In the genomic region with DNA sequence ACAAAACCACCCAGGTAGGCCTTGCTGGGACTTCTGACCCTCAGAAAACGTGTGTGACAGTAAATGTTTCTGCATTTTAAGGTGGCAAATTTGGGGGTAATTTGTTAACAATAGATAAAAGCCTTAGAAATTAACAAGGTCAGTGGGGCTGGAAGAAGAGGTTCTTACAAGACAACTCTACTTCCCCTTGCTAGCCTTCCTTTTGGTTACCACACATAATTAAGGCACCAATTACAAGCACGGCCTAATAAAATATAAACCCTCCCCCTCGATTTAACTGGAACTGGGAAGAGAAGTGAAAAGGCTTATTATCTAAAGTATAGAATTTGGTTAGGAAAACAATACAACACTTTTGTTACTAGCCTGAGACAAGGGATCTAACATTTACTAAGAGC, we compare ENCODE assay signal across 11 cellular contexts. TPM values are rescaled to one million over a fixed set of nuclear protein-coding genes. Genes with fewer than 3 reads are reported as not detected.
DNase-seq lines count a peak whose midpoint lies in the region; ATAC-seq lines count a peak whose summit lies in the region.
"Had no signal": no experiment of that assay in that cellular context is flagged by ENCODE, and none has a peak within 500 bp of the region (broad histone marks: within the 10 kb centered on the region; RNA-seq: fewer than 3 reads in every experiment).

No MANE protein-coding gene starts in this region.

- no peaks in the 10 kb centered on the region for H3K9me3 Mint-ChIP-seq in activated naive CD4-positive, alpha-beta T cell treated with anti-CD3 and anti-CD28 coated beads, Interleukin-2, amount 50 U/mL, for 24 hours
- H3K9me3 Mint-ChIP-seq in activated naive CD4-positive, alpha-beta T cell treated with anti-CD3 and anti-CD28 coated beads for 36 hours = no peaks in the 10 kb centered on the region
- H3K9me3 Mint-ChIP-seq in IgD-negative memory B cell = no peaks in the 10 kb centered on the region
- no peaks in the 10 kb centered on the region for H3K9me3 Mint-ChIP-seq in activated T-helper 17 cell treated with anti-CD3 and anti-CD28 coated beads, Interleukin-2, amount 50 U/mL, for 72 hours

- peaks cover 4% of the 10 kb centered on the region for H3K36me3 Mint-ChIP-seq in activated naive CD4-positive, alpha-beta T cell treated with anti-CD3 and anti-CD28 coated beads, Interleukin-2, amount 50 U/mL, for 24 hours
- peaks cover 8% of the 10 kb centered on the region for H3K36me3 Mint-ChIP-seq in activated naive CD4-positive, alpha-beta T cell treated with anti-CD3 and anti-CD28 coated beads for 36 hours (ENCODE audit: low read depth)
- H3K36me3 Mint-ChIP-seq in IgD-negative memory B cell = peaks cover 4% of the 10 kb centered on the region
- peaks cover 24% of the 10 kb centered on the region for H3K36me3 Mint-ChIP-seq in activated T-helper 17 cell treated with anti-CD3 and anti-CD28 coated beads, Interleukin-2, amount 50 U/mL, for 72 hours (ENCODE audit: low read depth)

- DNase-seq in activated naive CD4-positive, alpha-beta T cell treated with anti-CD3 and anti-CD28 coated beads for 36 hours = no peak
- DNase-seq in dedifferentiated amniotic fluid mesenchymal stem cell (ENCODE audit: extremely low spot score) = no peak
- DNase-seq in A172 (ENCODE audit: low spot score) = no peak
- DNase-seq: activated CD8-positive, alpha-beta memory T cell treated with anti-CD3 and anti-CD28 coated beads, Interleukin-2, amount 50 U/mL, for 48 hours; NCI-H1048 had no signal

- peak overlapping the region; percentile 19 for H3K4me3 Mint-ChIP-seq in activated naive CD4-positive, alpha-beta T cell treated with anti-CD3 and anti-CD28 coated beads, Interleukin-2, amount 50 U/mL, for 24 hours
- H3K4me3 Mint-ChIP-seq in activated naive CD4-positive, alpha-beta T cell treated with anti-CD3 and anti-CD28 coated beads for 36 hours = no peak overlapping the region
- H3K4me3 Mint-ChIP-seq in IgD-negative memory B cell = peak overlapping the region in 3 of 4 donors; percentile 19 to 86 (median 73)
- H3K4me3 Mint-ChIP-seq in activated T-helper 17 cell treated with anti-CD3 and anti-CD28 coated beads, Interleukin-2, amount 50 U/mL, for 72 hours = peak overlapping the region; percentile 77

- intact Hi-C loops in activated naive CD4-positive, alpha-beta T cell treated with anti-CD3 and anti-CD28 coated beads for 36 hours (cut with micrococcal nuclease) = loop anchor here (5.0 to 10.0 kb wide), 5 partner anchors 313 to 915 kb away; a partner anchor contains a TSS

- CTCF ChIA-PET in activated naive CD4-positive, alpha-beta T cell treated with anti-CD3 and anti-CD28 coated beads for 36 hours (lab: Charles Lee) = interaction anchor here (0.6 to 1.7 kb wide), 6 partner anchors 9 to 101 kb away, joined by 3 to 4 read pairs (median 3); no protein-coding TSS in a partner anchor

- H3K27ac Mint-ChIP-seq in activated naive CD4-positive, alpha-beta T cell treated with anti-CD3 and anti-CD28 coated beads, Interleukin-2, amount 50 U/mL, for 24 hours = peak overlapping the region; percentile 30
- H3K27ac Mint-ChIP-seq in activated naive CD4-positive, alpha-beta T cell treated with anti-CD3 and anti-CD28 coated beads for 36 hours = no peak overlapping the region
- peak overlapping the region; percentile 66 to 96 (median 93) for H3K27ac Mint-ChIP-seq in IgD-negative memory B cell
- peak overlapping the region; percentile 93 for H3K27ac Mint-ChIP-seq in activated T-helper 17 cell treated with anti-CD3 and anti-CD28 coated beads, Interleukin-2, amount 50 U/mL, for 72 hours

- no peaks in the 10 kb centered on the region for H3K27me3 Mint-ChIP-seq in activated naive CD4-positive, alpha-beta T cell treated with anti-CD3 and anti-CD28 coated beads, Interleukin-2, amount 50 U/mL, for 24 hours
- H3K27me3 Mint-ChIP-seq in activated naive CD4-positive, alpha-beta T cell treated with anti-CD3 and anti-CD28 coated beads for 36 hours (ENCODE audit: low read depth) = no peaks in the 10 kb centered on the region
- no peaks in the 10 kb centered on the region for H3K27me3 Mint-ChIP-seq in IgD-negative memory B cell
- H3K27me3 Mint-ChIP-seq in activated T-helper 17 cell treated with anti-CD3 and anti-CD28 coated beads, Interleukin-2, amount 50 U/mL, for 72 hours = no peaks in the 10 kb centered on the region

- peaks cover 85% of the 10 kb centered on the region for H3K4me1 Mint-ChIP-seq in activated naive CD4-positive, alpha-beta T cell treated with anti-CD3 and anti-CD28 coated beads, Interleukin-2, amount 50 U/mL, for 24 hours
- peaks cover 83% of the 10 kb centered on the region for H3K4me1 Mint-ChIP-seq in activated naive CD4-positive, alpha-beta T cell treated with anti-CD3 and anti-CD28 coated beads for 36 hours (ENCODE audit: low read depth)
- H3K4me1 Mint-ChIP-seq in IgD-negative memory B cell = peaks cover 69 to 79% (median 71%) of the 10 kb centered on the region in 3 donors
- peaks cover 69% of the 10 kb centered on the region for H3K4me1 Mint-ChIP-seq in activated T-helper 17 cell treated with anti-CD3 and anti-CD28 coated beads, Interleukin-2, amount 50 U/mL, for 72 hours

- H3K27ac ChIP-seq in temporal lobe (ENCODE audit: low read depth, low read length) = peak overlapping the region; percentile 37
- H3K27ac ChIP-seq: SJSA1 had no signal

- ATAC-seq in activated T-helper 17 cell treated with anti-CD3 and anti-CD28 coated beads, Interleukin-2, amount 50 U/mL, for 72 hours (replicated peaks) = no peak
- no peak for ATAC-seq in HG03139 (IDR thresholded peaks at IDR 0.05; ENCODE audit: unreplicated experiment)

RNA-seq across cellular contexts. Expression of a gene that starts 38.9 kb away (rescaled TPM):
- 100 to 1,000 TPM; 132 to 136 TPM for total RNA-seq in activated naive CD4-positive, alpha-beta T cell treated with anti-CD3 and anti-CD28 coated beads for 36 hours
- polyA plus RNA-seq in IgD-negative memory B cell = 156 TPM
- total RNA-seq in activated T-helper 17 cell treated with anti-CD3 and anti-CD28 coated beads, Interleukin-2, amount 50 U/mL, for 72 hours = 100 to 1,000 TPM in 1 of 2 donors, 10 to 100 TPM in 1; 91.9 to 127 TPM
- 48.2 TPM for total RNA-seq in temporal lobe
- 57.3 and 74.4 TPM in 2 replicates for total RNA-seq in A172 (2014; rRNA removed; shearing (Covaris generic))
